In genomic region chr17:59838196-59838911, GRCh38 we compare ENCODE assay signal across 1 cellular context.
TF ChIP-seq lines count a peak whose summit lies in the region.

No MANE protein-coding gene starts in this region.

TF ChIP-seq in SK-N-SH treated with all-trans-retinoic acid at 6 μM for 48 hours, 23 proteins besides CTCF, POLR2A, EP300 and RAD21 (continued from another document):
- TF ChIP-seq TSHZ2 (CRISPR knock-in tag; IDR thresholded peaks at IDR 0.05) (no peak), CSDC2 (CRISPR knock-in tag; IDR thresholded peaks at IDR 0.05) (no peak)
